In the genomic region with DNA sequence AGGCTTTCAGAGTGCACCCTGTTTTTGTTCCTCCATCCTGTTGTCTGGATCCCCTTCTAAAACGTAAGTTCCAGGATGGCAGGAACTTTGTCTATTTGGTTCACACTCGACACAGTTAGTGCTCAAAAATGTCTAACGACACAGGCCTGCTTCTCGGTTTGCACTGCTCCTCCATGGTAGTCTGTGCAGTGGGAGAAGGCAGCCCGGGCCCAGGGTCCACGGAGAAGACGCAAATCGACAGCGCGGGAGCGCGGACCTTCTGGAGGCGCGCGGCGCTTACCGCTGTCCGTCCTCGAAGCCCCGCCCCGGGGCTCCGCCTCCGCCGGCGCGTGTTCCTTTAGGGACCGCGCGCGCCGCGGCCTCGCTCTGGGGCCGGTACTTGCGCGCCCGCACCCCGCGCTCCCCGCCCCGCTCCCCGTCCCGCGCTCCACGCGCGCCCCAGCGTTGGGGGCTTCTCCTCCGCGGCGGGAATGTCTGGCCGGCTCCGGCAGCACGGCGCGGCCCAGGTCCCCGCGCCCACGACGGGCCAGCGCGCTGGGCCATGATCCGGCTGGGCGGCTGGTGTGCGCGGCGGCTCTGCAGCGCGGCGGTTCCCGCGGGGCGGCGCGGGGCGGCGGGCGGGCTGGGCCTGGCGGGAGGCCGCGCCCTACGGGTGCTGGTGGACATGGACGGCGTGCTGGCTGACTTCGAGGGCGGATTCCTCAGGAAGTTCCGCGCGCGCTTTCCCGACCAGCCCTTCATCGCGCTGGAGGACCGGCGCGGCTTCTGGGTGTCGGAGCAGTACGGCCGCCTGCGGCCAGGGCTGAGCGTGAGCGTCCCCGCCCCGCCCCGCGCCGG, we compare ENCODE assay signal across 8 cellular contexts. TPM values are rescaled to one million over a fixed set of nuclear protein-coding genes. Genes with fewer than 3 reads are reported as not detected.
DNase-seq lines count a peak whose midpoint lies in the region; ATAC-seq and TF ChIP-seq lines count a peak whose summit lies in the region.

A gene (plus strand): TSS at position 364 of the 837 bp plus-strand sequence. CDS start 178 bp downstream, at position 542.

- no peaks in the 10 kb centered on the region for H3K9me3 Mint-ChIP-seq in activated naive CD4-positive, alpha-beta T cell treated with anti-CD3 and anti-CD28 coated beads, Interleukin-2, amount 10 ng/mL, durations not matched to agents 7 days and 5 days
- H3K9me3 Mint-ChIP-seq in glutamatergic neuron (ENCODE audit: unreplicated experiment): peaks cover 2% of the 10 kb centered on the region

- under 1% methylated on average over 107 of the region's 107 CpGs for WGBS in thymus

- H3K36me3 ChIP-seq in SJCRH30: no peaks in the 10 kb centered on the region
- no peaks in the 10 kb centered on the region for H3K36me3 ChIP-seq in osteoblast (ENCODE audit: insufficient read depth, low read length)
- H3K36me3 ChIP-seq in thymus (ENCODE audit: control insufficient read depth, insufficient read depth): no peaks in the 10 kb centered on the region

- H3K4me1 Mint-ChIP-seq in activated naive CD4-positive, alpha-beta T cell treated with anti-CD3 and anti-CD28 coated beads, Interleukin-2, amount 10 ng/mL, durations not matched to agents 7 days and 5 days: peaks cover 52% of the 10 kb centered on the region
- peaks cover 7% of the 10 kb centered on the region for H3K4me1 Mint-ChIP-seq in glutamatergic neuron (ENCODE audit: low read depth, unreplicated experiment)

- no peaks in the 10 kb centered on the region for H3K27me3 ChIP-seq in SJCRH30
- no peaks in the 10 kb centered on the region for H3K27me3 ChIP-seq in osteoblast (ENCODE audit: insufficient read depth, low read length)
- H3K27me3 ChIP-seq in thymus (ENCODE audit: control insufficient read depth, insufficient read depth): no peaks in the 10 kb centered on the region

- peaks cover 6% of the 10 kb centered on the region for H3K36me3 Mint-ChIP-seq in activated naive CD4-positive, alpha-beta T cell treated with anti-CD3 and anti-CD28 coated beads, Interleukin-2, amount 10 ng/mL, durations not matched to agents 7 days and 5 days
- no peaks in the 10 kb centered on the region for H3K36me3 Mint-ChIP-seq in glutamatergic neuron (ENCODE audit: unreplicated experiment)

- peak within 1 kb of the TSS; percentile 94 for H3K27ac Mint-ChIP-seq in activated naive CD4-positive, alpha-beta T cell treated with anti-CD3 and anti-CD28 coated beads, Interleukin-2, amount 10 ng/mL, durations not matched to agents 7 days and 5 days
- H3K27ac Mint-ChIP-seq in glutamatergic neuron (ENCODE audit: unreplicated experiment): peak within 1 kb of the TSS; percentile 83

- H3K4me3 ChIP-seq in SJCRH30 (peak within 1 kb of the TSS; percentile 63), osteoblast (ENCODE audit: insufficient read depth, low read length) (peak within 1 kb of the TSS; percentile 77), thymus (ENCODE audit: low read length) (peak within 1 kb of the TSS; percentile 85)

- CTCF ChIA-PET in activated naive CD4-positive, alpha-beta T cell treated with anti-CD3 and anti-CD28 coated beads, Interleukin-2, amount 10 ng/mL, durations not matched to agents 7 days and 5 days (lab: Charles Lee): no interaction called here

- H3K4me1 ChIP-seq in SJCRH30: peaks cover 18% of the 10 kb centered on the region
- peaks cover 14% of the 10 kb centered on the region for H3K4me1 ChIP-seq in osteoblast (ENCODE audit: insufficient read depth, low read length)
- H3K4me1 ChIP-seq in thymus (ENCODE audit: control insufficient read depth, insufficient read depth, low read length): peaks cover 21% of the 10 kb centered on the region

- H2AFZ ChIP-seq in osteoblast (ENCODE audit: low read length): peak within 1 kb of the TSS; percentile 93

- H3K9me3 ChIP-seq in SJCRH30 (replicated peaks) (no peaks in the 10 kb centered on the region), osteoblast (ENCODE audit: low read depth, low read length) (no peaks in the 10 kb centered on the region), thymus (ENCODE audit: control insufficient read depth) (no peaks in the 10 kb centered on the region)

- DNase-seq in COLO829 (ENCODE audit: low spot score) (peak; percentile 66), Kasumi-1 (lab: John Stamatoyannopoulos, UW) (peak; percentile 38 to 51), SJCRH30 (peak; percentile 92 to 96), glutamatergic neuron (peak; percentile 82), osteoblast (ENCODE audit: insufficient read length, low spot score, missing footprints) (peak; percentile 98)
- DNase-seq in activated naive CD4-positive, alpha-beta T cell treated with anti-CD3 and anti-CD28 coated beads, Interleukin-2, amount 10 ng/mL, durations not matched to agents 7 days and 5 days: peak; percentile 84

- peaks cover 7% of the 10 kb centered on the region for H3K27me3 Mint-ChIP-seq in activated naive CD4-positive, alpha-beta T cell treated with anti-CD3 and anti-CD28 coated beads, Interleukin-2, amount 10 ng/mL, durations not matched to agents 7 days and 5 days
- H3K27me3 Mint-ChIP-seq in glutamatergic neuron (ENCODE audit: unreplicated experiment): no peaks in the 10 kb centered on the region

- no peaks in the 10 kb centered on the region for H4K20me1 ChIP-seq in osteoblast (ENCODE audit: insufficient read depth, low read length)

- peak within 1 kb of the TSS; percentile 80 for H3K4me3 Mint-ChIP-seq in activated naive CD4-positive, alpha-beta T cell treated with anti-CD3 and anti-CD28 coated beads, Interleukin-2, amount 10 ng/mL, durations not matched to agents 7 days and 5 days
- peak within 1 kb of the TSS; percentile 90 for H3K4me3 Mint-ChIP-seq in glutamatergic neuron (ENCODE audit: unreplicated experiment)

- H3K79me2 ChIP-seq in osteoblast (ENCODE audit: insufficient read depth, low read length): no peaks in the 10 kb centered on the region

- peak within 1 kb of the TSS; percentile 78 for H3K4me2 ChIP-seq in osteoblast (ENCODE audit: insufficient read depth, low read length)

- H3K27ac ChIP-seq in SJCRH30 (no peak within 1 kb of the TSS; the same call in 1 of the 2 replicates), osteoblast (ENCODE audit: low read depth, low read length) (no peak within 1 kb of the TSS), thymus (ENCODE audit: low read depth) (peak within 1 kb of the TSS; percentile 69)

- peak; percentile 59 for ATAC-seq in GM21381 (IDR thresholded peaks at IDR 0.05; ENCODE audit: unreplicated experiment)

- no peak for TF ChIP-seq CTCF in glutamatergic neuron (IDR thresholded peaks at IDR 0.05; ENCODE audit: partially characterized antibody, unreplicated experiment)
- no peak for TF ChIP-seq CTCF in osteoblast (IDR thresholded peaks at IDR 0.05; ENCODE audit: extremely low read depth, low read depth, low read length)

RNA-seq across cellular contexts. Expression of the gene that starts here (rescaled TPM):
- 4.2 and 4.4 TPM in 2 replicates for total RNA-seq in SJCRH30 (2014; rRNA removed; shearing (Covaris generic))
- total RNA-seq in glutamatergic neuron (ENCODE audit: unreplicated experiment) (8.2 TPM), osteoblast (0.36 and 1.2 TPM in 2 replicates)
- polyA plus RNA-seq in thymus: 7.3 TPM

Comparison
In these comparisons a context has a peak if more than half of its experiments do, and no peak if none do; other contexts are left out.
1. DNase-seq: peak in every context shown above with its lines; median percentile 98 in osteoblast; 94 in SJCRH30; 84 in activated naive CD4-positive, alpha-beta T cell treated with anti-CD3 and anti-CD28 coated beads, Interleukin-2, amount 10 ng/mL, durations not matched to agents 7 days and 5 days; 82 in glutamatergic neuron; 66 in COLO829; 44 in Kasumi-1.